In genomic region chr20:9460518-9460917, GRCh38 we compare ENCODE assay signal across 17 cellular contexts. TPM values are rescaled to one million over a fixed set of nuclear protein-coding genes. Genes with fewer than 3 reads are reported as not detected.
DNase-seq lines count a peak whose midpoint lies in the region; ATAC-seq and TF ChIP-seq lines count a peak whose summit lies in the region.
"Had no signal": no experiment of that assay in that cellular context is flagged by ENCODE, and none has a peak within 500 bp of the region (broad histone marks: within the 10 kb centered on the region; RNA-seq: fewer than 3 reads in every experiment).

No MANE protein-coding gene starts in this region.

- ATAC-seq in GM18907 (IDR thresholded peaks at IDR 0.05; ENCODE audit: unreplicated experiment) (no peak), GM21423 (IDR thresholded peaks at IDR 0.05; ENCODE audit: unreplicated experiment) (no peak), GM21529 (IDR thresholded peaks at IDR 0.05; ENCODE audit: unreplicated experiment) (no peak)
- ATAC-seq: naive thymus-derived CD4-positive, alpha-beta T cell; right lobe of liver had no signal

- DNase-seq in Calu3: peak; percentile 2
- DNase-seq in NCI-H446 (lab: John Stamatoyannopoulos, UW): peak; percentile 27 to 73
- DNase-seq in dermis blood vessel endothelial cell: peak; percentile 87
- peak; percentile 58 for DNase-seq in osteoblast (ENCODE audit: insufficient read length, low spot score, missing footprints)
- no peak for DNase-seq in vagina (ENCODE audit: extremely low spot score in 2 of 2)
- DNase-seq: activated naive CD4-positive, alpha-beta T cell treated with Interleukin-2 at 50 U/mL for 16 hours; CD8-positive, alpha-beta memory T cell; naive thymus-derived CD4-positive, alpha-beta T cell; NCI-H82; right lobe of liver; Right ventricle myocardium superior had no signal

- no peak overlapping the region for H3K4me3 ChIP-seq in osteoblast (ENCODE audit: insufficient read depth, low read length)
- H3K4me3 ChIP-seq in vagina: no peak overlapping the region
- H3K4me3 ChIP-seq: coronary artery, right lobe of liver had no signal

- intact Hi-C loops in Calu3 (cut with micrococcal nuclease; ENCODE audit: unreplicated experiment): no loop called here
- intact Hi-C loops in vagina (cut with DNase I): no loop called here

- H3K36me3 ChIP-seq in osteoblast (ENCODE audit: insufficient read depth, low read length): peaks cover 3% of the 10 kb centered on the region
- H3K36me3 ChIP-seq in vagina: peaks cover 0 to 4% of the 10 kb centered on the region in 2 donors
- H3K36me3 ChIP-seq: right lobe of liver had no signal

- TF ChIP-seq CTCF in Calu3 (IDR thresholded peaks at IDR 0.05; ENCODE audit: unreplicated experiment) (no peak), osteoblast (IDR thresholded peaks at IDR 0.05; ENCODE audit: extremely low read depth, low read depth, low read length) (no peak), vagina (IDR thresholded peaks at IDR 0.05) (no peak)

- no peaks in the 10 kb centered on the region for H3K36me3 Mint-ChIP-seq in Calu3 (ENCODE audit: insufficient read depth, unreplicated experiment)
- H3K36me3 Mint-ChIP-seq: CD8-positive, alpha-beta memory T cell; naive thymus-derived CD4-positive, alpha-beta T cell had no signal

- CTCF ChIA-PET in Calu3 (lab: Charles Lee): interaction anchor here (0.6 kb wide), 1 partner anchor 149 kb away, joined by 3 read pairs; no protein-coding TSS in a partner anchor

- peaks cover 24% of the 10 kb centered on the region for H3K4me1 ChIP-seq in osteoblast (ENCODE audit: insufficient read depth, low read length)
- no peaks in the 10 kb centered on the region for H3K4me1 ChIP-seq in vagina
- H3K4me1 ChIP-seq: right lobe of liver had no signal

- no peak overlapping the region for H3K27ac ChIP-seq in osteoblast (ENCODE audit: low read depth, low read length)
- H3K27ac ChIP-seq in vagina: no peak overlapping the region
- H3K27ac ChIP-seq: coronary artery, right lobe of liver had no signal

- H3K4me3 Mint-ChIP-seq in Calu3 (ENCODE audit: low read depth, unreplicated experiment): no peak overlapping the region
- H3K4me3 Mint-ChIP-seq: CD8-positive, alpha-beta memory T cell; naive thymus-derived CD4-positive, alpha-beta T cell had no signal

- H3K27me3 Mint-ChIP-seq in Calu3 (ENCODE audit: unreplicated experiment): no peaks in the 10 kb centered on the region
- H3K27me3 Mint-ChIP-seq: CD8-positive, alpha-beta memory T cell; naive thymus-derived CD4-positive, alpha-beta T cell had no signal

- no peak overlapping the region for H3K27ac Mint-ChIP-seq in Calu3 (ENCODE audit: unreplicated experiment)
- H3K27ac Mint-ChIP-seq: naive thymus-derived CD4-positive, alpha-beta T cell had no signal

- TF ChIP-seq POLR2A in vagina (IDR thresholded peaks at IDR 0.05): no peak

- H4K20me1 ChIP-seq in osteoblast (ENCODE audit: insufficient read depth, low read length): no peaks in the 10 kb centered on the region

- no peak overlapping the region for H2AFZ ChIP-seq in osteoblast (ENCODE audit: low read length)

- no peaks in the 10 kb centered on the region for H3K4me1 Mint-ChIP-seq in Calu3 (ENCODE audit: low read depth, unreplicated experiment)
- H3K4me1 Mint-ChIP-seq: CD8-positive, alpha-beta memory T cell had no signal

- H3K9me3 ChIP-seq in osteoblast (ENCODE audit: low read depth, low read length): no peaks in the 10 kb centered on the region
- no peaks in the 10 kb centered on the region for H3K9me3 ChIP-seq in vagina
- H3K9me3 ChIP-seq: right lobe of liver had no signal

- peak overlapping the region; percentile 40 for H3K4me2 ChIP-seq in osteoblast (ENCODE audit: insufficient read depth, low read length)

- H3K79me2 ChIP-seq in osteoblast (ENCODE audit: insufficient read depth, low read length): no peaks in the 10 kb centered on the region

- no peaks in the 10 kb centered on the region for H3K27me3 ChIP-seq in osteoblast (ENCODE audit: insufficient read depth, low read length)
- H3K27me3 ChIP-seq in vagina: no peaks in the 10 kb centered on the region
- H3K27me3 ChIP-seq: right lobe of liver had no signal

- peaks cover 2% of the 10 kb centered on the region for H3K9me3 Mint-ChIP-seq in Calu3 (ENCODE audit: low read depth, unreplicated experiment)

- BruUV-seq in Calu3 (replicated peaks; lab: Mats Ljungman, UMichigan): no TSS peak

RNA-seq across cellular contexts. Expression of gene LAMP5, which starts 53.9 kb away (rescaled TPM):
- total RNA-seq in Calu3 (2022) (0.17 TPM in 1 of 2 replicates, not detected in the other), dermis blood vessel endothelial cell (0.34 and 0.84 TPM in 2 replicates), osteoblast (under 0.01 and 0.29 TPM in 2 replicates), vagina (0.74 TPM)
- total RNA-seq: activated CD8-positive, alpha-beta memory T cell treated with anti-CD3 and anti-CD28 coated beads for 36 hours; CD8-positive, alpha-beta memory T cell; Right ventricle myocardium superior; subcutaneous adipose tissue had no signal

Comparison
In these comparisons a context has a peak if more than half of its experiments do, and no peak if none do; other contexts are left out.
1. DNase-seq: peak in Calu3 (single experiment), NCI-H446 (2 of 2), dermis blood vessel endothelial cell (single experiment) and osteoblast (single experiment); none in vagina (0 of 2).